Comparison of ENCODE assay signal across 8 cellular contexts in genomic region chr1:15848143-15848928, GRCh38. TPM values are rescaled to one million over a fixed set of nuclear protein-coding genes. Genes with fewer than 3 reads are reported as not detected.
A peak's percentile ranks its signal among the peaks of the same experiment; 100 is the strongest.
DNase-seq lines count a peak whose midpoint lies in the region; ATAC-seq, FAIRE-seq and TF ChIP-seq lines count a peak whose summit lies in the region.

No MANE protein-coding gene starts in this region.

- no peak for TF ChIP-seq CTCF in heart right ventricle (IDR thresholded peaks at IDR 0.05)

- peak; percentile 8 for ATAC-seq in GM18520 (IDR thresholded peaks at IDR 0.05; ENCODE audit: unreplicated experiment)
- peak; percentile 18 for ATAC-seq in HG02943 (IDR thresholded peaks at IDR 0.05; ENCODE audit: low read depth, unreplicated experiment)
- ATAC-seq in heart right ventricle, result peak in 4 of 8 donors; percentile 3 to 13 (median 6)

- peak overlapping the region; percentile 91 to 99 (median 96) for H3K27ac ChIP-seq in heart right ventricle
- peak overlapping the region; percentile 91 for H3K27ac ChIP-seq in rectal smooth muscle tissue (ENCODE audit: low read depth, low read length)

- no peaks in the 10 kb centered on the region for H3K36me3 Mint-ChIP-seq in activated naive CD8-positive, alpha-beta T cell

- H3K9me3 Mint-ChIP-seq in activated naive CD8-positive, alpha-beta T cell (ENCODE audit: low read depth), result no peaks in the 10 kb centered on the region

- intact Hi-C loops in heart right ventricle (cut with DNase I), result loop anchor here in 5 of 10 donors (1.0 to 5.0 kb wide), 4 partner anchors 14 to 39 kb away; no protein-coding TSS in a partner anchor

- H3K4me3 ChIP-seq in heart right ventricle, result peak overlapping the region; percentile 68 to 95 (median 88)
- peak overlapping the region; percentile 90 for H3K4me3 ChIP-seq in rectal smooth muscle tissue (ENCODE audit: low read length)

- peaks cover 4 to 74% (median 58%) of the 10 kb centered on the region in 9 donors for H3K4me1 ChIP-seq in heart right ventricle
- peaks cover 10% of the 10 kb centered on the region for H3K4me1 ChIP-seq in rectal smooth muscle tissue (ENCODE audit: control insufficient read depth, insufficient read depth, low read length)

- H3K36me3 ChIP-seq in heart right ventricle, result no peaks in the 10 kb centered on the region
- H3K36me3 ChIP-seq in rectal smooth muscle tissue (ENCODE audit: control insufficient read depth, insufficient read depth, low read length), result no peaks in the 10 kb centered on the region

- no peaks in the 10 kb centered on the region for H3K9me3 ChIP-seq in heart right ventricle

- peak overlapping the region; percentile 94 for H3K9ac ChIP-seq in rectal smooth muscle tissue (ENCODE audit: low read length)

- FAIRE-seq in GM19239 (lab: Jason Lieb, UNC), result no peak

- peaks cover 54% of the 10 kb centered on the region for H3K4me1 Mint-ChIP-seq in activated naive CD8-positive, alpha-beta T cell (ENCODE audit: low read depth)

- H3K27ac Mint-ChIP-seq in activated naive CD8-positive, alpha-beta T cell, result peak overlapping the region; percentile 93

- DNase-seq in RPMI7951 (ENCODE audit: low read depth), result peak; percentile 37
- peak; percentile 30 to 51 for DNase-seq in heart right ventricle
- DNase-seq in GM19239 (ENCODE audit: insufficient read length, low spot score), result no peak
- no peak for DNase-seq in NCI-H1930 (lab: John Stamatoyannopoulos, UW)

- H3K27me3 ChIP-seq in heart right ventricle (no peaks in the 10 kb centered on the region), rectal smooth muscle tissue (ENCODE audit: control insufficient read depth, insufficient read depth, low read length) (no peaks in the 10 kb centered on the region)

- no peaks in the 10 kb centered on the region for H3K27me3 Mint-ChIP-seq in activated naive CD8-positive, alpha-beta T cell

- H3K4me3 Mint-ChIP-seq in activated naive CD8-positive, alpha-beta T cell, result peak overlapping the region; percentile 95

- WGBS in heart right ventricle, 2 donors, result 0 to 1% methylated on average over 62 to 104 of the region's 104 CpGs

RNA-seq across cellular contexts. Expression of gene SPEN, which starts 0.8 kb away (rescaled TPM):
- total RNA-seq in RPMI7951 (2014; rRNA removed; shearing (Covaris generic)), result 9.3 and 14.1 TPM in 2 replicates
- 10 to 100 TPM; 24.1 to 34.4 (median 28.1) TPM for total RNA-seq in heart right ventricle
- 10 to 100 TPM; 11.2 to 12.4 TPM for polyA plus RNA-seq in heart right ventricle

RNA-seq across cellular contexts. Expression of gene UQCRHL, which starts 40.9 kb away (rescaled TPM):
- total RNA-seq in RPMI7951 (2014; rRNA removed; shearing (Covaris generic)), result 3.2 and 4.0 TPM in 2 replicates
- 1 to 10 TPM; 2.1 to 6.3 (median 3.2) TPM for total RNA-seq in heart right ventricle
- polyA plus RNA-seq in heart right ventricle, result 1 to 10 TPM; 4.5 to 8.6 TPM

Comparison
In these comparisons a context has a peak if more than half of its experiments do, and no peak if none do; other contexts are left out.
1. DNase-seq: peak in RPMI7951 (single experiment) and heart right ventricle (2 of 2); none in GM19239 (single experiment) and NCI-H1930 (0 of 2).